Comparison of ENCODE assay signal across 18 cellular contexts in the genomic region with DNA sequence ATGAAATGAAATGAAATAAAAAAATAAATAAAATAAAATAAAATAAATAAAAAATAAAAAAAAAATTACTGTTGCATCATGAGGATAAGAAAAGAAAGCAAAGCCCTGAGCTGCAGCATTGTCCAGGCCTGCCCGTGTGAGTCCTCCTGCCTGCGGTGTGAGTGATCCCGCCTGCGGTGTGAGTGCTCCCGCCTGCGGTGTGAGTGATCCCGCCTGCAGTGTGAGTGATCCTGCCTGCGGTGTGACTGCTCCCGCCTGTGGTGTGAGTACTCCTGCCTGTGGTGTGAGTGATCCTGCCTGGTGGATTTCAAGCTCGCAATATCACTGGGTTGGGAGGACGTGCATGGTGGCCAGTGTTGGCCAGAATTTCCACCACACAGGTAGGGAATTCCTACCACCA.
"Had no signal": no experiment of that assay in that cellular context is flagged by ENCODE, and none has a peak within 500 bp of the region (broad histone marks: within the 10 kb centered on the region; RNA-seq: fewer than 3 reads in every experiment).

No MANE protein-coding gene starts in this region.

- H3K4me1 ChIP-seq: parathyroid adenoma had no signal

- H3K4me2 ChIP-seq: neural progenitor cell had no signal

- H3K9me3 ChIP-seq: esophagus squamous epithelium, left lung, stomach had no signal

- H3K27me3 ChIP-seq: left lung, neural progenitor cell had no signal

- ATAC-seq: left lung had no signal

- H3K4me3 Mint-ChIP-seq: activated naive CD4-positive, alpha-beta T cell treated with anti-CD3 and anti-CD28 coated beads, Interleukin-2, amount 50 U/mL, for 24 hours; neural progenitor cell had no signal

- H3K4me3 ChIP-seq: dorsolateral prefrontal cortex, esophagus squamous epithelium, left lung, neural progenitor cell, stomach had no signal

- H3K27ac ChIP-seq: brain microvascular endothelial cell, dorsolateral prefrontal cortex, esophagus squamous epithelium, left lung, neural progenitor cell, parathyroid adenoma, stomach had no signal

- DNase-seq: activated CD4-positive, alpha-beta T cell treated with anti-CD3 and anti-CD28 coated beads, Interleukin-2, amount 50 U/mL, for 1 hour; activated CD4-positive, CD25-positive, alpha-beta regulatory T cell; activated CD8-positive, alpha-beta memory T cell treated with anti-CD3 and anti-CD28 coated beads, Interleukin-2, amount 50 U/mL, for 4 hours; amygdala; brain microvascular endothelial cell; dorsolateral prefrontal cortex; esophagus squamous epithelium; head of caudate nucleus; stimulated activated CD4-positive, alpha-beta T cell treated with anti-CD3 and anti-CD28 coated beads, Interleukin-4, amount 100 ng/mL, for 4 hours; stomach; T-helper 2 cell had no signal

- H3K27ac Mint-ChIP-seq: activated T-helper 2 cell treated with anti-CD3 and anti-CD28 coated beads, Interferon-gamma antibody, Interleukin-2, Interleukin-4, amounts not matched to agents 10 μg/mL and 5 μg/mL and 100 μg/mL, durations not matched to agents 14 hours and 24 hours and 36 hours; neural progenitor cell had no signal

- H2AFZ ChIP-seq: neural progenitor cell, parathyroid adenoma had no signal

- H3K9ac ChIP-seq: neural progenitor cell, parathyroid adenoma had no signal

- H3K36me3 ChIP-seq: brain microvascular endothelial cell, neural progenitor cell had no signal

- FAIRE-seq: islet of Langerhans, TTC549 had no signal

- H3K79me2 ChIP-seq: parathyroid adenoma had no signal

- H3K9me3 Mint-ChIP-seq: activated naive CD4-positive, alpha-beta T cell treated with anti-CD3 and anti-CD28 coated beads, Interleukin-2, amount 50 U/mL, for 24 hours; activated T-helper 2 cell treated with anti-CD3 and anti-CD28 coated beads, Interferon-gamma antibody, Interleukin-2, Interleukin-4, amounts not matched to agents 10 μg/mL and 5 μg/mL and 100 μg/mL, durations not matched to agents 14 hours and 24 hours and 36 hours; neural progenitor cell had no signal

- H3K36me3 Mint-ChIP-seq: neural progenitor cell had no signal

- H3K27me3 Mint-ChIP-seq: activated naive CD4-positive, alpha-beta T cell treated with anti-CD3 and anti-CD28 coated beads, Interleukin-2, amount 50 U/mL, for 24 hours had no signal
